24 cellular contexts compared by ENCODE assay signal in genomic region chr20:64160536-64161495, GRCh38. TPM values are rescaled to one million over a fixed set of nuclear protein-coding genes. Genes with fewer than 3 reads are reported as not detected.
A peak's percentile ranks its signal among the peaks of the same experiment; 100 is the strongest.
DNase-seq lines count a peak whose midpoint lies in the region; ATAC-seq, FAIRE-seq and TF ChIP-seq lines count a peak whose summit lies in the region.
"Had no signal": no experiment of that assay in that cellular context is flagged by ENCODE, and none has a peak within 500 bp of the region (broad histone marks: within the 10 kb centered on the region; RNA-seq: fewer than 3 reads in every experiment).

No MANE protein-coding gene starts in this region.

- H4K20me1 ChIP-seq in HepG2 (ENCODE audit: insufficient read depth, low read length), result peaks cover 7% of the 10 kb centered on the region; the same call in 1 of the 2 replicates

- no peak overlapping the region for H3K4me2 ChIP-seq in HepG2 (ENCODE audit: low read depth, low read length)

- intact Hi-C loops in HepG2 (cut with micrococcal nuclease; ENCODE audit: unreplicated experiment), result no loop called here

- DNase-seq in DMS153 (lab: John Stamatoyannopoulos, UW), result peak; percentile 75
- DNase-seq in HTR-8/SVneo (ENCODE audit: insufficient read length, low spot score), result no peak
- peak; percentile 90 for DNase-seq in NCI-H69 (lab: John Stamatoyannopoulos, UW)
- no peak for DNase-seq in HepG2 (ENCODE audit: low spot score)
- DNase-seq in activated naive CD4-positive, alpha-beta T cell treated with anti-CD3 and anti-CD28 coated beads, Interleukin-2, amount 10 ng/mL, durations not matched to agents 7 days and 5 days, result no peak
- no peak for DNase-seq in central memory CD4-positive, alpha-beta T cell
- no peak for DNase-seq in glomerular visceral epithelial cell (ENCODE audit: extremely low spot score)
- DNase-seq: GOT3, MG63, NCI-H226, Peyer's patch, SW 1271 had no signal

- TF ChIP-seq POLR2A in HepG2 (IDR thresholded peaks at IDR 0.05; ENCODE audit: insufficient read depth in 1 of 2, low read depth in 2 of 2, low read length in 2 of 2), result no peak

- in situ Hi-C loops in HepG2 (cut with HindIII; ENCODE audit: extremely low pct_ligation_motif_present, low pct_unique_long_range_greater_than_20kb), result no loop called here

- H3K4me1 ChIP-seq in HepG2 (ENCODE audit: insufficient read depth, low read length), result peaks cover 19% of the 10 kb centered on the region; the same call in 1 of the 2 replicates
- H3K4me1 ChIP-seq: Peyer's patch had no signal

- FAIRE-seq in HTR-8/SVneo (lab: Jason Lieb, UNC), result peak; percentile 49
- no peak for FAIRE-seq in HepG2 (lab: Jason Lieb, UNC)
- FAIRE-seq: colon, islet of Langerhans had no signal

- H2AFZ ChIP-seq in HepG2 (ENCODE audit: low read length), result no peak overlapping the region

- peaks cover 56% of the 10 kb centered on the region for H3K27me3 Mint-ChIP-seq in activated naive CD4-positive, alpha-beta T cell treated with anti-CD3 and anti-CD28 coated beads, Interleukin-2, amount 10 ng/mL, durations not matched to agents 7 days and 5 days

- H3K9ac ChIP-seq in HepG2 (ENCODE audit: insufficient read depth, low read depth, low read length), result no peak overlapping the region

- H3K4me3 ChIP-seq in HepG2 (replicated peaks in 1 of 3; ENCODE audit: insufficient read depth in 1 of 3, low read depth in 2 of 3, low read length in 3 of 3), result no peak overlapping the region
- H3K4me3 ChIP-seq: MG63, ovary, Peyer's patch, skin epidermis, thoracic aorta had no signal

- no peaks in the 10 kb centered on the region for H3K79me2 ChIP-seq in HepG2 (ENCODE audit: insufficient read depth, low read length)

- TF ChIP-seq CTCF in HepG2 (CRISPR knock-in tag; IDR thresholded peaks at IDR 0.05), result no peak

- 58% methylated on average over 32 of the region's 34 CpGs for WGBS in HepG2 (ENCODE audit: low lambda C conversion rate)

- H3K4me3 Mint-ChIP-seq in activated naive CD4-positive, alpha-beta T cell treated with anti-CD3 and anti-CD28 coated beads, Interleukin-2, amount 10 ng/mL, durations not matched to agents 7 days and 5 days, result no peak overlapping the region
- H3K4me3 Mint-ChIP-seq: mesothelial cell of epicardium had no signal

- H3K27me3 ChIP-seq in HepG2 (ENCODE audit: control insufficient read depth in 1 of 2, insufficient read depth in 2 of 2, low read length in 2 of 2), result peaks cover 12 to 64% of the 10 kb centered on the region in 2 experiments; a peak in 4 of 5 replicates
- H3K27me3 ChIP-seq: ovary, Peyer's patch had no signal

- H3K9me3 Mint-ChIP-seq in activated naive CD4-positive, alpha-beta T cell treated with anti-CD3 and anti-CD28 coated beads, Interleukin-2, amount 10 ng/mL, durations not matched to agents 7 days and 5 days, result no peaks in the 10 kb centered on the region
- H3K9me3 Mint-ChIP-seq: activated T-helper 2 cell treated with anti-CD3 and anti-CD28 coated beads, Interferon-gamma antibody, Interleukin-2, Interleukin-4, amounts not matched to agents 10 μg/mL and 5 μg/mL and 100 μg/mL, durations not matched to agents 14 hours and 24 hours and 36 hours; mesothelial cell of epicardium had no signal

- H3K36me3 ChIP-seq in HepG2 (replicated peaks in 1 of 2; ENCODE audit: control insufficient read depth in 1 of 2, insufficient read depth in 2 of 2, low read length in 2 of 2), result no peaks in the 10 kb centered on the region
- H3K36me3 ChIP-seq: MG63, ovary, Peyer's patch, thoracic aorta had no signal

- H3K27ac Mint-ChIP-seq in activated naive CD4-positive, alpha-beta T cell treated with anti-CD3 and anti-CD28 coated beads, Interleukin-2, amount 10 ng/mL, durations not matched to agents 7 days and 5 days, result no peak overlapping the region
- H3K27ac Mint-ChIP-seq: activated T-helper 2 cell treated with anti-CD3 and anti-CD28 coated beads, Interferon-gamma antibody, Interleukin-2, Interleukin-4, amounts not matched to agents 10 μg/mL and 5 μg/mL and 100 μg/mL, durations not matched to agents 14 hours and 24 hours and 36 hours; mesothelial cell of epicardium had no signal

- H3K36me3 Mint-ChIP-seq in activated naive CD4-positive, alpha-beta T cell treated with anti-CD3 and anti-CD28 coated beads, Interleukin-2, amount 10 ng/mL, durations not matched to agents 7 days and 5 days, result no peaks in the 10 kb centered on the region
- H3K36me3 Mint-ChIP-seq: mesothelial cell of epicardium had no signal

- no peaks in the 10 kb centered on the region for H3K4me1 Mint-ChIP-seq in activated naive CD4-positive, alpha-beta T cell treated with anti-CD3 and anti-CD28 coated beads, Interleukin-2, amount 10 ng/mL, durations not matched to agents 7 days and 5 days

- TF ChIP-seq EP300 in HepG2 (IDR thresholded peaks at IDR 0.05; ENCODE audit: low read depth in 2 of 2, low read length in 2 of 2) (no peak), HepG2 (CRISPR knock-in tag; IDR thresholded peaks at IDR 0.05; ENCODE audit: borderline replicate concordance) (no peak)

- POLR2A ChIA-PET in HepG2 (lab: Yijun Ruan, JAX), result no interaction called here

- ATAC-seq in HepG2 (no peak), HG03159 (IDR thresholded peaks at IDR 0.05; ENCODE audit: unreplicated experiment) (no peak)

- no peaks in the 10 kb centered on the region for H3K9me3 ChIP-seq in HepG2 (ENCODE audit: low read length)
- H3K9me3 ChIP-seq: MG63, ovary, Peyer's patch, thoracic aorta had no signal

- TF ChIP-seq RAD21 in HepG2 (CRISPR knock-in tag; IDR thresholded peaks at IDR 0.05), result no peak

- H3K27ac ChIP-seq in HepG2 (ENCODE audit: extremely low read length, insufficient read depth, low read length), result no peak overlapping the region
- H3K27ac ChIP-seq: epithelial cell of prostate, ovary, Peyer's patch, skin epidermis, thoracic aorta, VCaP had no signal

- CTCF ChIA-PET in HepG2 (lab: Yijun Ruan, JAX; ENCODE audit: low intra/inter-chr PET ratio, low total read pairs), result interaction anchor here (1.9 kb wide), 1 partner anchor 125 kb away, joined by 7 read pairs; no protein-coding TSS in a partner anchor
- CTCF ChIA-PET in activated naive CD4-positive, alpha-beta T cell treated with anti-CD3 and anti-CD28 coated beads, Interleukin-2, amount 10 ng/mL, durations not matched to agents 7 days and 5 days (lab: Charles Lee), result interaction anchor here (0.9 kb wide), 1 partner anchor 125 kb away, joined by 3 read pairs; no protein-coding TSS in a partner anchor

- no TSS peak for BruUV-seq in HepG2 (replicated peaks; lab: Mats Ljungman, UMichigan)

TF ChIP-seq in HepG2, 621 proteins besides CTCF, POLR2A, EP300 and RAD21 (continues in another document):
- TF ChIP-seq ZNF816 (CRISPR knock-in tag; IDR thresholded peaks at IDR 0.05; ENCODE audit: borderline replicate concordance), result 0 out of 2 replicates have a peak, but pooled peaks have one; percentile 8

RNA-seq across cellular contexts. Expression of gene MYT1, which starts 3.4 kb away (rescaled TPM):
- 0.42 and 0.58 TPM in 2 replicates for total RNA-seq in HepG2 (2016; rRNA removed; fragmentation: Illumina TruSeq; extraction: Trizol)
- total RNA-seq in HepG2 (2016; cell fraction: cytosol; rRNA removed; fragmentation: Illumina TruSeq; extraction: Trizol; ENCODE audit: low read depth), result 0.10 TPM in 1 of 2 replicates, not detected in the other
- total RNA-seq in HepG2 (2016; cell fraction: insoluble cytoplasmic fraction; rRNA removed; fragmentation: Illumina TruSeq; extraction: Trizol), result 0.12 and 0.30 TPM in 2 replicates
- 0.07 and 0.34 TPM in 2 replicates for total RNA-seq in HepG2 (2016; cell fraction: membrane; rRNA removed; fragmentation: Illumina TruSeq; extraction: Trizol)
- 0.88 and 1.2 TPM in 2 replicates for total RNA-seq in HepG2 (2016; cell fraction: nucleus; rRNA removed; fragmentation: Illumina TruSeq; extraction: Trizol)
- 2.5 and 3.2 TPM in 2 replicates for polyA plus RNA-seq in HepG2 (2011; rRNA removed)
- 1.5 TPM in 2 replicates for polyA plus RNA-seq in HepG2 (2011; cell fraction: cytosol; rRNA removed)
- 3.2 and 3.4 TPM in 2 replicates for polyA plus RNA-seq in HepG2 (2011; cell fraction: nucleus; rRNA removed)
- 1.0 and 1.6 TPM in 2 replicates for polyA plus RNA-seq in HepG2 (2012)
- polyA plus RNA-seq in HepG2 (2016; cell fraction: cytosol; fragmentation: Illumina TruSeq; extraction: Trizol; ENCODE audit: low read depth), result 0.15 TPM in 1 of 2 replicates, not detected in the other
- 0.27 and 0.67 TPM in 2 replicates for polyA plus RNA-seq in HepG2 (2016; cell fraction: insoluble cytoplasmic fraction; fragmentation: Illumina TruSeq; extraction: Trizol; ENCODE audit: low read depth)
- 0.15 and 0.27 TPM in 2 replicates for polyA plus RNA-seq in HepG2 (2016; cell fraction: membrane; fragmentation: Illumina TruSeq; extraction: Trizol; ENCODE audit: low read depth)
- 1.2 and 2.9 TPM in 2 replicates for polyA plus RNA-seq in HepG2 (2016; cell fraction: nucleus; fragmentation: Illumina TruSeq; extraction: Trizol; ENCODE audit: insufficient read depth, low read depth)
- 1.4 TPM in 1 of 2 replicates, not detected in the other for polyA minus RNA-seq in HepG2 (2011; rRNA and poly(A)+ RNA removed; ENCODE audit: low replicate concordance)
- 0.20 and 0.70 TPM in 2 replicates for polyA minus RNA-seq in HepG2 (2011; cell fraction: cytosol; rRNA and poly(A)+ RNA removed)
- 1.8 and 3.6 TPM in 2 replicates for polyA minus RNA-seq in HepG2 (2011; cell fraction: nucleus; rRNA and poly(A)+ RNA removed)
- total RNA-seq: activated T-helper 2 cell treated with anti-CD3 and anti-CD28 coated beads, Interferon-gamma antibody, Interleukin-2, Interleukin-4, amounts not matched to agents 10 μg/mL and 5 μg/mL and 100 μg/mL, durations not matched to agents 14 hours and 24 hours and 36 hours; Daoy; thoracic aorta had no signal
- polyA plus RNA-seq: BJ had no signal

RNA-seq across cellular contexts. Expression of gene NPBWR2, which starts 53.5 kb away (rescaled TPM):
- not detected in 2 replicates for total RNA-seq in HepG2 (2016; rRNA removed; fragmentation: Illumina TruSeq; extraction: Trizol)
- not detected in 2 replicates for total RNA-seq in HepG2 (2016; cell fraction: cytosol; rRNA removed; fragmentation: Illumina TruSeq; extraction: Trizol; ENCODE audit: low read depth)
- total RNA-seq in HepG2 (2016; cell fraction: insoluble cytoplasmic fraction; rRNA removed; fragmentation: Illumina TruSeq; extraction: Trizol), result not detected in 2 replicates
- not detected in 2 replicates for total RNA-seq in HepG2 (2016; cell fraction: membrane; rRNA removed; fragmentation: Illumina TruSeq; extraction: Trizol)
- not detected in 2 replicates for total RNA-seq in HepG2 (2016; cell fraction: nucleus; rRNA removed; fragmentation: Illumina TruSeq; extraction: Trizol)
- polyA plus RNA-seq in HepG2 (2011; rRNA removed), result not detected in 2 replicates
- not detected in 2 replicates for polyA plus RNA-seq in HepG2 (2011; cell fraction: cytosol; rRNA removed)
- not detected in 2 replicates for polyA plus RNA-seq in HepG2 (2011; cell fraction: nucleus; rRNA removed)
- not detected in 2 replicates for polyA plus RNA-seq in HepG2 (2012)
- polyA plus RNA-seq in HepG2 (2016; cell fraction: cytosol; fragmentation: Illumina TruSeq; extraction: Trizol; ENCODE audit: low read depth), result not detected in 2 replicates
- polyA plus RNA-seq in HepG2 (2016; cell fraction: insoluble cytoplasmic fraction; fragmentation: Illumina TruSeq; extraction: Trizol; ENCODE audit: low read depth), result not detected in 2 replicates
- not detected in 2 replicates for polyA plus RNA-seq in HepG2 (2016; cell fraction: membrane; fragmentation: Illumina TruSeq; extraction: Trizol; ENCODE audit: low read depth)
- polyA plus RNA-seq in HepG2 (2016; cell fraction: nucleus; fragmentation: Illumina TruSeq; extraction: Trizol; ENCODE audit: insufficient read depth, low read depth), result not detected in 2 replicates
- polyA minus RNA-seq in HepG2 (2011; rRNA and poly(A)+ RNA removed; ENCODE audit: low replicate concordance), result not detected in 2 replicates
- polyA minus RNA-seq in HepG2 (2011; cell fraction: cytosol; rRNA and poly(A)+ RNA removed), result not detected in 2 replicates
- polyA minus RNA-seq in HepG2 (2011; cell fraction: nucleus; rRNA and poly(A)+ RNA removed), result not detected in 2 replicates
- total RNA-seq: activated T-helper 2 cell treated with anti-CD3 and anti-CD28 coated beads, Interferon-gamma antibody, Interleukin-2, Interleukin-4, amounts not matched to agents 10 μg/mL and 5 μg/mL and 100 μg/mL, durations not matched to agents 14 hours and 24 hours and 36 hours; Daoy; mesothelial cell of epicardium; ovary; Peyer's patch; thoracic aorta had no signal
- polyA plus RNA-seq: BJ, ovary had no signal

Comparison
In these comparisons a context has a peak if more than half of its experiments do, and no peak if none do; other contexts are left out.
1. DNase-seq: peak in DMS153 (single experiment) and NCI-H69 (single experiment); none in HTR-8/SVneo (single experiment), HepG2 (single experiment), activated naive CD4-positive, alpha-beta T cell treated with anti-CD3 and anti-CD28 coated beads, Interleukin-2, amount 10 ng/mL, durations not matched to agents 7 days and 5 days (single experiment), central memory CD4-positive, alpha-beta T cell (single experiment) and glomerular visceral epithelial cell (single experiment).